ENCODE assay signal across 9 cellular contexts in genomic region chr6:17042422-17043147, GRCh38. TPM values are rescaled to one million over a fixed set of nuclear protein-coding genes. Genes with fewer than 3 reads are reported as not detected.
A peak's percentile ranks its signal among the peaks of the same experiment; 100 is the strongest.
DNase-seq lines count a peak whose midpoint lies in the region; ATAC-seq and TF ChIP-seq lines count a peak whose summit lies in the region.
"Had no signal": no experiment of that assay in that cellular context is flagged by ENCODE, and none has a peak within 500 bp of the region (broad histone marks: within the 10 kb centered on the region; RNA-seq: fewer than 3 reads in every experiment).

No MANE protein-coding gene starts in this region.

- DNase-seq in GM23248 (peak; percentile 73), T1000 (lab: John Stamatoyannopoulos, UW) (peak; percentile 38), head of caudate nucleus (peak in 41 of 42 donors; percentile 19 to 88 (median 63)), osteocyte (ENCODE audit: extremely low spot score, unreplicated experiment) (no peak), NAMALWA (ENCODE audit: low spot score) (no peak), NK-92 (lab: John Stamatoyannopoulos, UW; ENCODE audit: unreplicated experiment) (no peak)
- DNase-seq in activated CD4-positive, alpha-beta T cell treated with anti-CD3 and anti-CD28 coated beads, Interleukin-2, amount 10 ng/mL, durations not matched to agents 24 days and 14 days: no peak
- DNase-seq in activated CD8-positive, alpha-beta T cell treated with anti-CD3 and anti-CD28 coated beads for 36 hours: no peak
- DNase-seq: OCI-M1 had no signal

- no peaks in the 10 kb centered on the region for H4K20me1 ChIP-seq in GM23248 (ENCODE audit: insufficient read depth)

- peaks cover 3% of the 10 kb centered on the region for H3K9me3 Mint-ChIP-seq in osteocyte (ENCODE audit: unreplicated experiment)
- no peaks in the 10 kb centered on the region for H3K9me3 Mint-ChIP-seq in activated CD4-positive, alpha-beta T cell treated with anti-CD3 and anti-CD28 coated beads, Interleukin-2, amount 10 ng/mL, durations not matched to agents 24 days and 14 days
- H3K9me3 Mint-ChIP-seq in activated CD8-positive, alpha-beta T cell treated with anti-CD3 and anti-CD28 coated beads for 36 hours: peaks cover 1% of the 10 kb centered on the region

- no peak for ATAC-seq in activated CD8-positive, alpha-beta T cell treated with anti-CD3 and anti-CD28 coated beads for 36 hours

- peaks cover 23% of the 10 kb centered on the region for H3K4me1 ChIP-seq in GM23248 (ENCODE audit: insufficient read depth)

- H3K27ac ChIP-seq in GM23248: no peak overlapping the region

- TF ChIP-seq CTCF in osteocyte (IDR thresholded peaks at IDR 0.05): peak; percentile 57
- TF ChIP-seq CTCF in activated CD8-positive, alpha-beta T cell treated with anti-CD3 and anti-CD28 coated beads for 36 hours (IDR thresholded peaks at IDR 0.05): no peak

- peaks cover 33% of the 10 kb centered on the region for H3F3A ChIP-seq in GM23248 (ENCODE audit: insufficient read depth)

- H3K4me1 Mint-ChIP-seq in osteocyte (ENCODE audit: unreplicated experiment): peaks cover 28% of the 10 kb centered on the region
- H3K4me1 Mint-ChIP-seq in activated CD4-positive, alpha-beta T cell treated with anti-CD3 and anti-CD28 coated beads, Interleukin-2, amount 10 ng/mL, durations not matched to agents 24 days and 14 days: no peaks in the 10 kb centered on the region
- H3K4me1 Mint-ChIP-seq in activated CD8-positive, alpha-beta T cell treated with anti-CD3 and anti-CD28 coated beads for 36 hours (ENCODE audit: low read depth): no peaks in the 10 kb centered on the region

- no peaks in the 10 kb centered on the region for H3K36me3 ChIP-seq in GM23248 (ENCODE audit: low read depth)

- H3K9ac ChIP-seq in GM23248: peak overlapping the region; percentile 22; the same call in 1 of the 2 replicates

- peak overlapping the region; percentile 9; the same call in 1 of the 2 replicates for H3K4me3 ChIP-seq in GM23248

- intact Hi-C loops in head of caudate nucleus (cut with DNase I): no loop called here
- intact Hi-C loops in activated CD4-positive, alpha-beta T cell treated with anti-CD3 and anti-CD28 coated beads, Interleukin-2, amount 10 ng/mL, durations not matched to agents 24 days and 14 days (cut with micrococcal nuclease): no loop called here
- intact Hi-C loops in activated CD8-positive, alpha-beta T cell treated with anti-CD3 and anti-CD28 coated beads for 36 hours (cut with micrococcal nuclease): no loop called here

- no peaks in the 10 kb centered on the region for H3K9me3 ChIP-seq in GM23248 (ENCODE audit: low read depth)

- peak overlapping the region; percentile 52 for H3K4me2 ChIP-seq in GM23248 (ENCODE audit: unreplicated experiment)

- no peaks in the 10 kb centered on the region for H3K27me3 Mint-ChIP-seq in osteocyte (ENCODE audit: unreplicated experiment)
- peaks cover 12% of the 10 kb centered on the region for H3K27me3 Mint-ChIP-seq in activated CD4-positive, alpha-beta T cell treated with anti-CD3 and anti-CD28 coated beads, Interleukin-2, amount 10 ng/mL, durations not matched to agents 24 days and 14 days
- H3K27me3 Mint-ChIP-seq in activated CD8-positive, alpha-beta T cell treated with anti-CD3 and anti-CD28 coated beads for 36 hours: peaks cover 33% of the 10 kb centered on the region

- no peaks in the 10 kb centered on the region for H3K27me3 ChIP-seq in GM23248 (replicated peaks; ENCODE audit: insufficient read depth)

- 5 to 12% methylated on average over 5 of the region's 5 CpGs for WGBS in GM23248 (ENCODE audit: low coverage in 1 of 2, low lambda C conversion rate in 2 of 2, missing lambda C conversion rate in 2 of 2), 2 experiments

- CTCF ChIA-PET in activated CD8-positive, alpha-beta T cell treated with anti-CD3 and anti-CD28 coated beads for 36 hours (lab: Charles Lee): no interaction called here

- POLR2A ChIA-PET in activated CD8-positive, alpha-beta T cell treated with anti-CD3 and anti-CD28 coated beads for 36 hours (lab: Charles Lee): no interaction called here

- peak overlapping the region; percentile 56 for H2AFZ ChIP-seq in GM23248

- H3K4me3 Mint-ChIP-seq in osteocyte (ENCODE audit: unreplicated experiment): peak overlapping the region; percentile 46
- H3K4me3 Mint-ChIP-seq in activated CD4-positive, alpha-beta T cell treated with anti-CD3 and anti-CD28 coated beads, Interleukin-2, amount 10 ng/mL, durations not matched to agents 24 days and 14 days: no peak overlapping the region
- H3K4me3 Mint-ChIP-seq in activated CD8-positive, alpha-beta T cell treated with anti-CD3 and anti-CD28 coated beads for 36 hours: no peak overlapping the region

- no peaks in the 10 kb centered on the region for H3K79me2 ChIP-seq in GM23248 (ENCODE audit: insufficient read depth)

- H3K27ac Mint-ChIP-seq in osteocyte (ENCODE audit: unreplicated experiment): peak overlapping the region; percentile 86
- no peak overlapping the region for H3K27ac Mint-ChIP-seq in activated CD4-positive, alpha-beta T cell treated with anti-CD3 and anti-CD28 coated beads, Interleukin-2, amount 10 ng/mL, durations not matched to agents 24 days and 14 days
- no peak overlapping the region for H3K27ac Mint-ChIP-seq in activated CD8-positive, alpha-beta T cell treated with anti-CD3 and anti-CD28 coated beads for 36 hours

- no peaks in the 10 kb centered on the region for H3K9me2 ChIP-seq in GM23248 (ENCODE audit: insufficient read depth)

- in situ Hi-C loops in GM23248 (cut with MboI): no loop called here

- H3K36me3 Mint-ChIP-seq in osteocyte (ENCODE audit: unreplicated experiment): no peaks in the 10 kb centered on the region
- no peaks in the 10 kb centered on the region for H3K36me3 Mint-ChIP-seq in activated CD4-positive, alpha-beta T cell treated with anti-CD3 and anti-CD28 coated beads, Interleukin-2, amount 10 ng/mL, durations not matched to agents 24 days and 14 days (ENCODE audit: low read depth)
- H3K36me3 Mint-ChIP-seq in activated CD8-positive, alpha-beta T cell treated with anti-CD3 and anti-CD28 coated beads for 36 hours (ENCODE audit: low read depth): no peaks in the 10 kb centered on the region

RNA-seq across cellular contexts. Expression of gene STMND1, which starts 59.3 kb away (rescaled TPM):
- total RNA-seq in GM23248 (2014; rRNA removed; shearing (Covaris generic)): not detected in 2 replicates
- polyA plus RNA-seq in GM23248 (2016; fragmentation: Nextera tagmentation; extraction: Ambion mirVana): not detected in 2 replicates
- not detected in 2 replicates for total RNA-seq in osteocyte
- total RNA-seq in activated CD4-positive, alpha-beta T cell treated with anti-CD3 and anti-CD28 coated beads, Interleukin-2, amount 10 ng/mL, durations not matched to agents 24 days and 14 days: not detected in 2 replicates
- total RNA-seq in activated CD8-positive, alpha-beta T cell treated with anti-CD3 and anti-CD28 coated beads for 36 hours: not detected

Comparison
In these comparisons a context has a peak if more than half of its experiments do, and no peak if none do; other contexts are left out.
1. DNase-seq: peak in GM23248 (single experiment), T1000 (single experiment) and head of caudate nucleus (41 of 42); none in osteocyte (single experiment), activated CD4-positive, alpha-beta T cell treated with anti-CD3 and anti-CD28 coated beads, Interleukin-2, amount 10 ng/mL, durations not matched to agents 24 days and 14 days (single experiment), NAMALWA (single experiment), NK-92 (single experiment) and activated CD8-positive, alpha-beta T cell treated with anti-CD3 and anti-CD28 coated beads for 36 hours (single experiment).